ENCODE assay signal across 10 cellular contexts in genomic region chrX:20060961-20061868, GRCh38. TPM values are rescaled to one million over a fixed set of nuclear protein-coding genes. Genes with fewer than 3 reads are reported as not detected.
DNase-seq lines count a peak whose midpoint lies in the region; ATAC-seq, FAIRE-seq and TF ChIP-seq lines count a peak whose summit lies in the region.
"Had no signal": no experiment of that assay in that cellular context is flagged by ENCODE, and none has a peak within 500 bp of the region (broad histone marks: within the 10 kb centered on the region; RNA-seq: fewer than 3 reads in every experiment).

No MANE protein-coding gene starts in this region.

- H3K4me3 ChIP-seq in A549 (no peak overlapping the region), uterus (no peak overlapping the region)
- H3K4me3 ChIP-seq: lung had no signal

- no peak for DNase-seq in A549 (ENCODE audit: low read depth in 1 of 2, low spot score in 1 of 2)
- DNase-seq in NCI-H69 (lab: John Stamatoyannopoulos, UW) = peak; percentile 72
- DNase-seq in uterus = no peak
- no peak for DNase-seq in dedifferentiated amniotic fluid mesenchymal stem cell (ENCODE audit: extremely low spot score)
- DNase-seq in caudate nucleus (lab: John Stamatoyannopoulos, UW) = no peak
- no peak for DNase-seq in stimulated activated CD8-positive, alpha-beta memory T cell treated with anti-CD3 and anti-CD28 coated beads, Interleukin-4, amount 100 ng/mL, for 48 hours
- DNase-seq: activated CD4-positive, alpha-beta memory T cell treated with anti-CD3 and anti-CD28 coated beads for 36 hours had no signal

- no peaks in the 10 kb centered on the region for H3K27me3 ChIP-seq in uterus

- H3K4me1 ChIP-seq in A549 = peaks cover 26% of the 10 kb centered on the region
- no peaks in the 10 kb centered on the region for H3K4me1 ChIP-seq in uterus

- H3K36me3 ChIP-seq in uterus = no peaks in the 10 kb centered on the region

- peak; percentile 72 for FAIRE-seq in A549 (lab: Jason Lieb, UNC)

- H3K27ac ChIP-seq in A549 = peak overlapping the region in 1 of 2 experiments; percentile 70; a peak in 3 of 6 replicates
- H3K27ac ChIP-seq in uterus = no peak overlapping the region
- H3K27ac ChIP-seq in caudate nucleus (ENCODE audit: low read depth, low read length) = no peak overlapping the region

- ATAC-seq in A549 (no peak; a peak in 1 of 6 replicates), GM19023 (IDR thresholded peaks at IDR 0.05; ENCODE audit: unreplicated experiment) (peak; percentile 75), HG03139 (IDR thresholded peaks at IDR 0.05; ENCODE audit: unreplicated experiment) (peak; percentile 61)

- no peak for TF ChIP-seq POLR2A in A549 (IDR thresholded peaks at IDR 0.05; ENCODE audit: low read length)
- no peak for TF ChIP-seq POLR2A in uterus (IDR thresholded peaks at IDR 0.05)

- TF ChIP-seq RAD21 in A549 (conservative IDR thresholded peaks at IDR 0.05 in 1 of 2, IDR thresholded peaks at IDR 0.05 in 1 of 2) = no peak

- H3K4me2 ChIP-seq in A549 = peak overlapping the region; percentile 38; the same call in 1 of the 3 replicates

- TF ChIP-seq CTCF in A549 (IDR thresholded peaks at IDR 0.05) = no peak
- no peak for TF ChIP-seq CTCF in uterus (IDR thresholded peaks at IDR 0.05)

- TF ChIP-seq EP300 in A549 (IDR thresholded peaks at IDR 0.05) = no peak

- H3K9me3 ChIP-seq in A549 (no peaks in the 10 kb centered on the region), uterus (no peaks in the 10 kb centered on the region)

- CTCF ChIA-PET in A549 (lab: Yijun Ruan, JAX) = interaction anchor here (1.5 to 2.1 kb wide), 2 partner anchors 97 to 156 kb away, joined by 3 to 10 read pairs; no protein-coding TSS in a partner anchor

- 81% methylated on average over 5 of the region's 5 CpGs for WGBS in A549 (ENCODE audit: missing lambda C conversion rate)

- intact Hi-C loops in uterus (cut with DNase I; ENCODE audit: low total_unique reads) = no loop called here

- POLR2A ChIA-PET in A549 (lab: Yijun Ruan, JAX) = no interaction called here

TF ChIP-seq in A549, 52 proteins besides CTCF, POLR2A, EP300 and RAD21:
- TF ChIP-seq CHD4 (IDR thresholded peaks at IDR 0.05; ENCODE audit: borderline replicate concordance) (no peak), HOXB13 (CRISPR knock-in tag; IDR thresholded peaks at IDR 0.05; ENCODE audit: low read depth) (no peak), CBX8 (IDR thresholded peaks at IDR 0.05) (no peak), JUNB (IDR thresholded peaks at IDR 0.05) (no peak), HDAC2 (IDR thresholded peaks at IDR 0.05) (no peak), FOSB (CRISPR knock-in tag; IDR thresholded peaks at IDR 0.05) (no peak), KDM5A (IDR thresholded peaks at IDR 0.05) (no peak), USF2 (IDR thresholded peaks at IDR 0.05) (no peak), RNF2 (IDR thresholded peaks at IDR 0.05; ENCODE audit: borderline replicate concordance, low read depth) (no peak), HOXB5 (CRISPR knock-in tag; IDR thresholded peaks at IDR 0.05) (no peak), RARB (CRISPR knock-in tag; IDR thresholded peaks at IDR 0.05) (no peak), RCOR1 (IDR thresholded peaks at IDR 0.05; ENCODE audit: low read depth, low read length) (no peak), ATOH8 (CRISPR knock-in tag; IDR thresholded peaks at IDR 0.05; ENCODE audit: low read depth) (no peak), EHMT2 (IDR thresholded peaks at IDR 0.05; ENCODE audit: low read depth) (no peak), HES2 (IDR thresholded peaks at IDR 0.05) (no peak), POLR2AphosphoS2 (conservative IDR thresholded peaks at IDR 0.05; ENCODE audit: low read length) (no peak), ELK1 (IDR thresholded peaks at IDR 0.05; ENCODE audit: low read depth, low read length) (no peak)
TF ChIP-seq in A549: peak in this region for 0.

RNA-seq across cellular contexts. Expression of gene MAP7D2, which starts 55.5 kb away (rescaled TPM):
- 10.1 and 11.6 TPM in 2 replicates for polyA plus RNA-seq in A549 (2011; rRNA removed)
- polyA plus RNA-seq in A549 (2012; cell fraction: cytosol; rRNA removed) = 6.4 and 7.6 TPM in 2 replicates
- polyA plus RNA-seq in A549 (2012; cell fraction: nucleus; rRNA removed) = 6.1 and 8.0 TPM in 2 replicates
- 9.4 to 10.1 TPM (median 10.1 TPM) in 3 replicates for polyA plus RNA-seq in A549 (2017; fragmentation: RNase III; extraction: RNeasy Plus Mini Kit Qiagen cat#74134 plus additional on column Dnase treatment)
- 3.6 and 4.1 TPM in 2 replicates for polyA minus RNA-seq in A549 (2011; rRNA and poly(A)+ RNA removed)
- 1 to 10 TPM in 1 of 4 donors, under 1 TPM in 2, not detected in 1; 0.55 to 1.2 (median 0.88) TPM for total RNA-seq in uterus

Comparison
In these comparisons a context has a peak if more than half of its experiments do, and no peak if none do; other contexts are left out.
1. ATAC-seq: peak in GM19023 (single experiment) and HG03139 (single experiment); none in A549 (0 of 2).